24 cellular contexts compared by ENCODE assay signal in genomic region chr16:30078744-30079143, GRCh38. TPM values are rescaled to one million over a fixed set of nuclear protein-coding genes. Genes with fewer than 3 reads are reported as not detected.
DNase-seq lines count a peak whose midpoint lies in the region; ATAC-seq and TF ChIP-seq lines count a peak whose summit lies in the region.
"Had no signal": no experiment of that assay in that cellular context is flagged by ENCODE, and none has a peak within 500 bp of the region (broad histone marks: within the 10 kb centered on the region; RNA-seq: fewer than 3 reads in every experiment).

No MANE protein-coding gene starts in this region.

- POLR2A ChIA-PET in CD4-positive, alpha-beta T cell (lab: Charles Lee): interaction anchor here (1.6 to 6.1 kb wide), 3 partner anchors 12 to 339 kb away, joined by 4 to 73 read pairs (median 6); partner anchors contain the start of gene ALDOA

- CTCF ChIA-PET in CD4-positive, alpha-beta T cell (lab: Charles Lee): no interaction called here

- intact Hi-C loops in CD4-positive, alpha-beta T cell (cut with DNase I, micrococcal nuclease): loop anchor here in 1 of 2 experiments (10.0 kb wide), 1 partner anchor 426 kb away; no protein-coding TSS in a partner anchor
- intact Hi-C loops in adrenal gland (cut with DNase I): no loop called here

- peak overlapping the region; percentile 96 for H3K27ac Mint-ChIP-seq in CD4-positive, alpha-beta T cell
- H3K27ac Mint-ChIP-seq: mesothelial cell of epicardium had no signal

- ATAC-seq in CD4-positive, alpha-beta T cell (ENCODE audit: poor library complexity): no peak
- ATAC-seq: activated CD4-positive, CD25-positive, alpha-beta regulatory T cell treated with anti-CD3 and anti-CD28 coated beads, Interleukin-2, amount 50 U/mL, for 24 hours; gastrocnemius medialis; Panc1 had no signal

- H3K27ac ChIP-seq in CD4-positive, alpha-beta T cell (ENCODE audit: low read depth, low read length): no peak overlapping the region
- peak overlapping the region in 3 of 5 donors; percentile 33 to 67 (median 35) for H3K27ac ChIP-seq in adrenal gland
- H3K27ac ChIP-seq in neutrophil: peak overlapping the region; percentile 96
- H3K27ac ChIP-seq: breast epithelium, gastrocnemius medialis, prostate gland, transverse colon had no signal

- WGBS in adrenal gland, 4 donors: 53 to 83% (median 67%) methylated on average over 6 to 7 of the region's 7 CpGs

- H3K9me3 Mint-ChIP-seq in CD4-positive, alpha-beta T cell: no peaks in the 10 kb centered on the region
- H3K9me3 Mint-ChIP-seq: mesothelial cell of epicardium had no signal

- no peak for DNase-seq in CD4-positive, alpha-beta T cell
- peak in 4 of 7 donors; percentile 43 to 57 (median 52) for DNase-seq in adrenal gland
- DNase-seq in stimulated activated naive CD4-positive, alpha-beta T cell (lab: John Stamatoyannopoulos, UW): no peak
- DNase-seq in NCI-H2107 (lab: John Stamatoyannopoulos, UW): no peak
- no peak for DNase-seq in NCI-H187 treated with DMSO at 0.1 percent for 48 hours (lab: John Stamatoyannopoulos, UW)
- DNase-seq: activated CD4-positive, alpha-beta T cell treated with anti-CD3 and anti-CD28 coated beads, Interleukin-2, amount 50 U/mL, for 4 hours; activated naive CD4-positive, alpha-beta T cell treated with Interleukin-2 at 50 U/mL for 16 hours; gastrocnemius medialis; NCI-H1436; NCI-H345; NCI-H69; nucleus accumbens; SHP77 treated with DMSO at 0.1 percent for 48 hours; stimulated activated CD4-positive, alpha-beta T cell treated with anti-CD3 and anti-CD28 coated beads, Interleukin-4, amount 100 ng/mL, for 24 hours; T-helper 2 cell; transverse colon had no signal

- H3K4me3 ChIP-seq in adrenal gland: no peak overlapping the region
- no peak overlapping the region for H3K4me3 ChIP-seq in neutrophil (ENCODE audit: low read depth in 1 of 2, low read length in 1 of 2)
- H3K4me3 ChIP-seq: breast epithelium, gastrocnemius medialis, HAP-1, prostate gland, transverse colon had no signal

- H3K4me1 ChIP-seq in adrenal gland (replicated peaks in 1 of 2) (peaks cover 35 to 42% of the 10 kb centered on the region in 2 donors), neutrophil (ENCODE audit: control insufficient read depth in 1 of 2, insufficient read depth in 1 of 2, low read depth in 1 of 2, low read length in 1 of 2) (peaks cover 36 to 37% of the 10 kb centered on the region in 2 experiments)

- peak overlapping the region; percentile 25 for H3K4me3 Mint-ChIP-seq in CD4-positive, alpha-beta T cell

- H3K27me3 Mint-ChIP-seq in CD4-positive, alpha-beta T cell: no peaks in the 10 kb centered on the region

- no peak for TF ChIP-seq CTCF in CD4-positive, alpha-beta T cell (IDR thresholded peaks at IDR 0.05)
- TF ChIP-seq CTCF in adrenal gland (IDR thresholded peaks at IDR 0.05) (no peak), neutrophil (IDR thresholded peaks at IDR 0.05) (no peak)

- H3K36me3 Mint-ChIP-seq in CD4-positive, alpha-beta T cell (ENCODE audit: low read depth): peaks cover 72% of the 10 kb centered on the region

- no peaks in the 10 kb centered on the region for H3K9me3 ChIP-seq in CD4-positive, alpha-beta T cell (ENCODE audit: control insufficient read depth, low read length)
- H3K9me3 ChIP-seq in adrenal gland (replicated peaks in 1 of 3) (no peaks in the 10 kb centered on the region), neutrophil (no peaks in the 10 kb centered on the region)
- H3K9me3 ChIP-seq: breast epithelium, gastrocnemius medialis, HAP-1, prostate gland, transverse colon had no signal

- H3K36me3 ChIP-seq in adrenal gland (replicated peaks in 1 of 2) (peaks cover 0 to 51% of the 10 kb centered on the region in 2 donors), neutrophil (peaks cover 72% of the 10 kb centered on the region)

- H3K4me1 Mint-ChIP-seq in CD4-positive, alpha-beta T cell (ENCODE audit: low read depth): peaks cover 39% of the 10 kb centered on the region

- no peaks in the 10 kb centered on the region for H3K27me3 ChIP-seq in CD4-positive, alpha-beta T cell (ENCODE audit: control insufficient read depth, insufficient read depth, low read length)
- H3K27me3 ChIP-seq in adrenal gland (no peaks in the 10 kb centered on the region), neutrophil (no peaks in the 10 kb centered on the region)
- H3K27me3 ChIP-seq: breast epithelium, gastrocnemius medialis, transverse colon had no signal

- TF ChIP-seq POLR2A in adrenal gland (IDR thresholded peaks at IDR 0.05): no peak

RNA-seq across cellular contexts. Expression of gene PPP4C, which starts 3.0 kb away (rescaled TPM):
- total RNA-seq in CD4-positive, alpha-beta T cell: 10 to 100 TPM; 83.9 to 87.3 TPM
- total RNA-seq in adrenal gland: 100 to 1,000 TPM in 3 of 8 donors, 10 to 100 TPM in 5; 44.5 to 136 (median 80.8) TPM
- 10 to 100 TPM; 39.2 to 93.0 (median 87.1) TPM for polyA plus RNA-seq in adrenal gland

RNA-seq across cellular contexts. Expression of gene TBX6, which starts 13.0 kb away (rescaled TPM):
- total RNA-seq in CD4-positive, alpha-beta T cell: under 1 TPM; 0.42 to 0.47 TPM
- total RNA-seq in adrenal gland: 1 to 10 TPM; 1.1 to 3.4 (median 2.4) TPM
- 1 to 10 TPM in 2 of 3 donors, under 1 TPM in 1; 0.22 to 5.1 (median 1.9) TPM for polyA plus RNA-seq in adrenal gland
- polyA plus RNA-seq: fibroblast of lung had no signal

RNA-seq across cellular contexts. Expression of gene ALDOA, which starts 13.2 kb away (rescaled TPM):
- total RNA-seq in CD4-positive, alpha-beta T cell: 100 to 1,000 TPM; 390 to 396 TPM
- total RNA-seq in adrenal gland: 1,000 to 10,000 TPM; 1,155 to 1,930 (median 1,648) TPM
- 1,000 to 10,000 TPM in 1 of 3 donors, 100 to 1,000 TPM in 2; 623 to 1,215 (median 899) TPM for polyA plus RNA-seq in adrenal gland

RNA-seq across cellular contexts. Expression of gene YPEL3, which starts 17.3 kb away (rescaled TPM):
- 100 to 1,000 TPM; 154 to 166 TPM for total RNA-seq in CD4-positive, alpha-beta T cell
- 100 to 1,000 TPM in 4 of 8 donors, 10 to 100 TPM in 4; 18.9 to 210 (median 94.5) TPM for total RNA-seq in adrenal gland
- 100 to 1,000 TPM in 2 of 3 donors, 10 to 100 TPM in 1; 14.6 to 454 (median 310) TPM for polyA plus RNA-seq in adrenal gland

RNA-seq across cellular contexts. Expression of gene GDPD3, which starts 34.6 kb away (rescaled TPM):
- total RNA-seq in CD4-positive, alpha-beta T cell: 1 to 10 TPM; 5.2 to 6.4 TPM
- total RNA-seq in adrenal gland: 1 to 10 TPM in 5 of 8 donors, under 1 TPM in 2, not detected in 1; 0.78 to 9.0 (median 2.8) TPM
- 10 to 100 TPM in 1 of 3 donors, 1 to 10 TPM in 2; 1.0 to 17.6 (median 5.8) TPM for polyA plus RNA-seq in adrenal gland

Comparison
In these comparisons a context has a peak if more than half of its experiments do, and no peak if none do; other contexts are left out.
1. DNase-seq: peak in adrenal gland (4 of 7); none in CD4-positive, alpha-beta T cell (0 of 10), stimulated activated naive CD4-positive, alpha-beta T cell (0 of 6), NCI-H2107 (single experiment) and NCI-H187 treated with DMSO at 0.1 percent for 48 hours (single experiment).